22 cellular contexts compared by ENCODE assay signal in the genomic region with DNA sequence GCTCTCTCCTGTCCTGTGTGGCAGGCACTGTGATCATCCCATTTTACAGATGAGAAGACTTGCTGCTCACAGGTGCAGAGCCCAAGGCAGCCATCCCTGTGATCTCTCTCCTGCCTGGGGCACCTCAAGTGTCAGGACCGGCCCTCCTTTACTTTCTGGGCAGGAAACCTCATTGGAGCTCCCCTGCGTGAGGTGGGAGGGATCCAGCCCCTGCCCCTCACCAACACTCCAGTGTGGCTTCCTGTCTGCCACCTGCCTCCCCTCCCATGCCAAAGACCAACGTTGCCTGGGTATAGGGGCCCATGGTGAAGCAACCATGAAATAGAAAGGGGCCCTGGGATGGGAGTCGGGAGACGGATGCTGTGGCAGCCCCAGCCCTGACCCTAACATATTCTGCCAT.
"Had no signal": no experiment of that assay in that cellular context is flagged by ENCODE, and none has a peak within 500 bp of the region (broad histone marks: within the 10 kb centered on the region; RNA-seq: fewer than 3 reads in every experiment).

No MANE protein-coding gene starts in this region.

- DNase-seq: activated CD4-positive, alpha-beta T cell treated with anti-CD3 and anti-CD28 coated beads for 36 hours; activated CD4-positive, CD25-positive, alpha-beta regulatory T cell; activated effector memory CD4-positive, alpha-beta T cell treated with Interleukin-2 at 50 U/mL for 16 hours; activated naive CD4-positive, alpha-beta T cell treated with Interleukin-2 at 50 U/mL for 16 hours; activated T-cell treated with anti-CD3 and anti-CD28 coated beads for 4 hours; anterior cingulate cortex; effector CD8-positive, alpha-beta T cell; naive B cell; nucleus accumbens; psoas muscle; stimulated activated CD4-positive, alpha-beta T cell treated with anti-CD3 and anti-CD28 coated beads, Interleukin-15, amount 100 ng/mL, for 24 hours; stimulated activated CD4-positive, alpha-beta T cell treated with anti-CD3 and anti-CD28 coated beads, Interleukin-2, amount 100 ng/mL, for 24 hours; stimulated activated naive CD4-positive, alpha-beta T cell; testis; transverse colon had no signal

- H3K27ac ChIP-seq: epithelial cell of prostate, parathyroid adenoma, psoas muscle, testis, transverse colon had no signal

- H3K9ac ChIP-seq: parathyroid adenoma had no signal

- FAIRE-seq: bronchial epithelial cell, colon, endometrium, frontal cortex, islet of Langerhans had no signal

- ATAC-seq: activated CD4-positive, alpha-beta T cell treated with anti-CD3 and anti-CD28 coated beads for 36 hours; psoas muscle had no signal

- H3K79me2 ChIP-seq: parathyroid adenoma had no signal

- H3K9me3 ChIP-seq: psoas muscle, testis, transverse colon had no signal

- H3K27me3 ChIP-seq: testis, transverse colon had no signal

- H3K4me1 ChIP-seq: parathyroid adenoma, testis had no signal

- H2AFZ ChIP-seq: parathyroid adenoma had no signal

- H3K36me3 ChIP-seq: transverse colon had no signal

- H3K4me3 ChIP-seq: psoas muscle, testis, transverse colon had no signal
